In genomic region chr6:12586696-12587095, GRCh38 we compare ENCODE assay signal across 20 cellular contexts.
"Had no signal": no experiment of that assay in that cellular context is flagged by ENCODE, and none has a peak within 500 bp of the region (broad histone marks: within the 10 kb centered on the region; RNA-seq: fewer than 3 reads in every experiment).

No MANE protein-coding gene starts in this region.

- H3K9me3 Mint-ChIP-seq: endodermal cell; naive thymus-derived CD8-positive, alpha-beta T cell; stimulated activated naive B cell treated with anti-CD40 and anti-IgM and Interleukin-4, amounts not matched to agents 10 μg/mL and 1 μg/mL and 100 μg/mL, for 72 hours; stimulated activated naive CD8-positive, alpha-beta T cell treated with anti-CD3 and anti-CD28 coated beads, Interleukin-15, amount 100 ng/mL, for 72 hours had no signal

- H2AFZ ChIP-seq: hepatocyte had no signal

- H3K4me2 ChIP-seq: hepatocyte had no signal

- H3K4me1 Mint-ChIP-seq: stimulated activated naive CD8-positive, alpha-beta T cell treated with anti-CD3 and anti-CD28 coated beads, Interleukin-15, amount 100 ng/mL, for 72 hours had no signal

- H3K27ac ChIP-seq: coronary artery, epithelial cell of prostate, hepatocyte, neutrophil, testis had no signal

- H3K9me3 ChIP-seq: esophagus muscularis mucosa, mucosa of descending colon, neutrophil, spleen, testis, tibial nerve had no signal

- H3K4me3 Mint-ChIP-seq: endodermal cell; naive thymus-derived CD8-positive, alpha-beta T cell; stimulated activated naive B cell treated with anti-CD40 and anti-IgM and Interleukin-4, amounts not matched to agents 10 μg/mL and 1 μg/mL and 100 μg/mL, for 72 hours; stimulated activated naive CD8-positive, alpha-beta T cell treated with anti-CD3 and anti-CD28 coated beads, Interleukin-15, amount 100 ng/mL, for 72 hours had no signal

- ATAC-seq: left lobe of liver; mucosa of descending colon; naive thymus-derived CD8-positive, alpha-beta T cell; sciatic nerve; stimulated activated naive B cell treated with anti-CD40 and anti-IgM and Interleukin-4, amounts not matched to agents 10 μg/mL and 1 μg/mL and 100 μg/mL, for 72 hours; stimulated activated naive CD8-positive, alpha-beta T cell treated with anti-CD3 and anti-CD28 coated beads, Interleukin-15, amount 100 ng/mL, for 72 hours had no signal

- DNase-seq: effector CD4-positive, alpha-beta T cell; endodermal cell; mucosa of descending colon; naive thymus-derived CD8-positive, alpha-beta T cell; posterior cingulate gyrus; spleen; stimulated activated CD4-positive, alpha-beta T cell treated with anti-CD3 and anti-CD28 coated beads, Interleukin-15, amount 100 ng/mL, for 24 hours; stimulated activated CD4-positive, alpha-beta T cell treated with anti-CD3 and anti-CD28 coated beads, Interleukin-1b, Interleukin-23, amount 100 ng/mL, for 48 hours; stimulated activated CD4-positive, alpha-beta T cell treated with anti-CD3 and anti-CD28 coated beads, Interleukin-4, amount 100 ng/mL, for 24 hours; stimulated activated naive B cell treated with anti-CD40 and anti-IgM and Interleukin-4, amounts not matched to agents 10 μg/mL and 1 μg/mL and 100 μg/mL, for 72 hours; stimulated activated naive CD8-positive, alpha-beta T cell treated with anti-CD3 and anti-CD28 coated beads, Interleukin-15, amount 100 ng/mL, for 72 hours; testis had no signal

- H3K79me2 ChIP-seq: hepatocyte had no signal

- H3K27me3 ChIP-seq: esophagus muscularis mucosa, hepatocyte, neutrophil, spleen, testis, tibial nerve had no signal

- H3K4me1 ChIP-seq: testis had no signal

- H3K36me3 Mint-ChIP-seq: naive thymus-derived CD8-positive, alpha-beta T cell; stimulated activated naive B cell treated with anti-CD40 and anti-IgM and Interleukin-4, amounts not matched to agents 10 μg/mL and 1 μg/mL and 100 μg/mL, for 72 hours had no signal

- H3K4me3 ChIP-seq: coronary artery, esophagus muscularis mucosa, hepatocyte, mucosa of descending colon, spleen, testis, tibial nerve had no signal

- H3K36me3 ChIP-seq: esophagus muscularis mucosa, neutrophil, spleen, tibial nerve had no signal

- H3K27ac Mint-ChIP-seq: endodermal cell; naive thymus-derived CD8-positive, alpha-beta T cell; stimulated activated naive B cell treated with anti-CD40 and anti-IgM and Interleukin-4, amounts not matched to agents 10 μg/mL and 1 μg/mL and 100 μg/mL, for 72 hours had no signal
